ENCODE assay signal across 10 cellular contexts in genomic region chr13:24063281-24063851, GRCh38.
DNase-seq lines count a peak whose midpoint lies in the region; ATAC-seq and TF ChIP-seq lines count a peak whose summit lies in the region.
"Had no signal": no experiment of that assay in that cellular context is flagged by ENCODE, and none has a peak within 500 bp of the region (broad histone marks: within the 10 kb centered on the region; RNA-seq: fewer than 3 reads in every experiment).

No MANE protein-coding gene starts in this region.

- no peak overlapping the region for H3K4me3 ChIP-seq in DND-41 (ENCODE audit: low read depth in 1 of 2, low read length in 2 of 2)
- H3K4me3 ChIP-seq in dorsolateral prefrontal cortex = peak overlapping the region in 1 of 59 donors; percentile 8

- peak overlapping the region; percentile 5 to 14 (median 8) for H3K4me3 Mint-ChIP-seq in nephron

- H3K27me3 Mint-ChIP-seq in nephron (ENCODE audit: low read depth) = no peaks in the 10 kb centered on the region

- H3K27me3 ChIP-seq in DND-41 (ENCODE audit: insufficient read depth, low read length, poor library complexity) (no peaks in the 10 kb centered on the region), dorsolateral prefrontal cortex (no peaks in the 10 kb centered on the region)

- DNase-seq in DND-41 = peak; percentile 54
- DNase-seq in NCI-H1092 (lab: John Stamatoyannopoulos, UW) = peak; percentile 68
- DNase-seq in caudate nucleus (lab: John Stamatoyannopoulos, UW) = peak in 28 of 61 donors; percentile 21 to 85 (median 40)
- no peak for DNase-seq in RKO (ENCODE audit: low spot score)
- no peak for DNase-seq in dorsolateral prefrontal cortex
- DNase-seq: PC-3 had no signal

- peaks cover 48% of the 10 kb centered on the region for H3K4me1 Mint-ChIP-seq in nephron

- no peaks in the 10 kb centered on the region for H3K9me3 ChIP-seq in DND-41 (ENCODE audit: insufficient read depth, low read length, severe bottlenecking)

- H3K27ac ChIP-seq in DND-41 (ENCODE audit: low read length) = 0 out of 2 replicates have a peak overlapping the region, but pooled peaks have one; percentile 1
- peak overlapping the region; percentile 19 for H3K27ac ChIP-seq in caudate nucleus (ENCODE audit: low read depth, low read length)
- H3K27ac ChIP-seq in dorsolateral prefrontal cortex = peak overlapping the region in 25 of 59 donors; percentile 1 to 64 (median 41)
- H3K27ac ChIP-seq: VCaP had no signal

- intact Hi-C loops in dorsolateral prefrontal cortex (cut with DNase I) = no loop called here

- H3K9ac ChIP-seq in DND-41 (ENCODE audit: low read depth, low read length) = no peak overlapping the region

- no peaks in the 10 kb centered on the region for H4K20me1 ChIP-seq in DND-41 (ENCODE audit: insufficient read depth, low read length)

- peak; percentile 81 for ATAC-seq in DND-41 (ENCODE audit: insufficient read depth, low read depth)
- no peak for ATAC-seq in esophagus mucosa
- ATAC-seq in HG03457 (IDR thresholded peaks at IDR 0.05; ENCODE audit: unreplicated experiment) = no peak
- ATAC-seq: PC-3 had no signal

- no peak for TF ChIP-seq CTCF in DND-41 (IDR thresholded peaks at IDR 0.05; ENCODE audit: borderline replicate concordance, extremely low read depth, low read length, poor library complexity, severe bottlenecking)
- no peak for TF ChIP-seq CTCF in nephron (IDR thresholded peaks at IDR 0.05; ENCODE audit: unreplicated experiment in 3 of 3)
- TF ChIP-seq CTCF in dorsolateral prefrontal cortex (IDR thresholded peaks at IDR 0.05 in 54 of 56, conservative IDR thresholded peaks at IDR 0.05 in 2 of 56; ENCODE audit: low read depth in 1 of 56, partially characterized antibody in 56 of 56) = no peak

- H3K27ac Mint-ChIP-seq in nephron = peak overlapping the region; percentile 71 to 83 (median 76)

- no peaks in the 10 kb centered on the region for H3K36me3 ChIP-seq in DND-41 (ENCODE audit: insufficient read depth, low read length)

- peak overlapping the region; percentile 34; the same call in 1 of the 2 replicates for H2AFZ ChIP-seq in DND-41 (ENCODE audit: low read depth, low read length)

- no peaks in the 10 kb centered on the region for H3K79me2 ChIP-seq in DND-41 (ENCODE audit: insufficient read depth, low read length)

- 0 out of 2 replicates have a peak overlapping the region, but pooled peaks have one; percentile 4 for H3K4me2 ChIP-seq in DND-41 (ENCODE audit: insufficient read depth, low read length)

- H3K4me1 ChIP-seq in DND-41 (ENCODE audit: insufficient read depth, low read length) = peaks cover 10% of the 10 kb centered on the region

- no peaks in the 10 kb centered on the region for H3K9me3 Mint-ChIP-seq in nephron

- H3K36me3 Mint-ChIP-seq in nephron (ENCODE audit: low read depth) = no peaks in the 10 kb centered on the region

Comparison
In these comparisons a context has a peak if more than half of its experiments do, and no peak if none do; other contexts are left out.
1. DNase-seq: peak in DND-41 (single experiment) and NCI-H1092 (single experiment); none in RKO (single experiment) and dorsolateral prefrontal cortex (0 of 10).